22 cellular contexts compared by ENCODE assay signal in the genomic region with DNA sequence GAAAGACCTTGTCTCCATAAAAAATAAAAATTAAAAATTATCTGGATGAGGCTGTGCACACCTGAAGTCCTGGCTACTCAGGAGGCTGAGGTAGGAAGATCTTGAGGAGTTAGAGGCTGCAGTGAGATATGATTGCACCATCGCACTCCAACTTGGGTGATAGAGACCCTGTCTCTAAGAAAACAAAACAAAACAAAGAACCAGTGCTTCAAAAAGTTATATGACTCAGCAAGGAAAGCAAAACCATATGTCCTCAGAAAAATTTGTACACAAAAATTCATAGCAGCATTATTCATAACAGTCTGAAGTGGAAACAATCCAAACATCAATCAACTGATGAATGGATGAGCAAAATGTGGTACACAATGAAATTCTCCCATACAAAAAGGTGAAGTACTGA. TPM values are rescaled to one million over a fixed set of nuclear protein-coding genes. Genes with fewer than 3 reads are reported as not detected.
DNase-seq lines count a peak whose midpoint lies in the region; TF ChIP-seq lines count a peak whose summit lies in the region.
"Had no signal": no experiment of that assay in that cellular context is flagged by ENCODE, and none has a peak within 500 bp of the region (broad histone marks: within the 10 kb centered on the region; RNA-seq: fewer than 3 reads in every experiment).

No MANE protein-coding gene starts in this region.

- H3K9me3 ChIP-seq in osteoblast (ENCODE audit: low read depth, low read length) (no peaks in the 10 kb centered on the region), esophagus squamous epithelium (peaks cover 0 to 4% (median 0%) of the 10 kb centered on the region in 3 donors)

- H3K9me3 Mint-ChIP-seq in immature natural killer cell = peaks cover 0 to 6% (median 0%) of the 10 kb centered on the region in 6 donors
- H3K9me3 Mint-ChIP-seq: stimulated activated memory B cell treated with anti-CD40 and anti-IgM and Interleukin-4, amounts not matched to agents 10 μg/mL and 1 μg/mL and 100 μg/mL, for 72 hours had no signal

- no peak overlapping the region for H3K4me3 Mint-ChIP-seq in immature natural killer cell
- H3K4me3 Mint-ChIP-seq: activated CD8-positive, alpha-beta T cell treated with anti-CD3 and anti-CD28 coated beads for 36 hours; activated naive CD8-positive, alpha-beta T cell; activated T-cell treated with anti-CD3 and anti-CD28 coated beads, Interleukin-2, amount 50 U/mL, for 24 hours; stimulated activated memory B cell treated with anti-CD40 and anti-IgM and Interleukin-4, amounts not matched to agents 10 μg/mL and 1 μg/mL and 100 μg/mL, for 72 hours; T-helper 1 cell treated with Interleukin-12 subunit alpha and Interleukin-12 subunit beta and Interleukin-4 antibody, amounts not matched to agents 30 μg/mL and 1 μg/mL, for 36 hours had no signal

- peaks cover 0 to 3% (median 1%) of the 10 kb centered on the region in 3 donors for H3K27me3 Mint-ChIP-seq in immature natural killer cell (ENCODE audit: low read depth in 3 of 3)
- H3K27me3 Mint-ChIP-seq: activated CD8-positive, alpha-beta T cell treated with anti-CD3 and anti-CD28 coated beads for 36 hours; activated naive CD8-positive, alpha-beta T cell; activated T-cell treated with anti-CD3 and anti-CD28 coated beads, Interleukin-2, amount 50 U/mL, for 24 hours; stimulated activated memory B cell treated with anti-CD40 and anti-IgM and Interleukin-4, amounts not matched to agents 10 μg/mL and 1 μg/mL and 100 μg/mL, for 72 hours had no signal

- peaks cover 17 to 22% of the 10 kb centered on the region in 2 donors for H3K4me1 Mint-ChIP-seq in immature natural killer cell

- H3K4me1 ChIP-seq in ACC112 (ENCODE audit: control insufficient read depth, insufficient read depth, low read length, unreplicated experiment) (peaks cover 35% of the 10 kb centered on the region), osteoblast (ENCODE audit: insufficient read depth, low read length) (peaks cover 22% of the 10 kb centered on the region), esophagus squamous epithelium (no peaks in the 10 kb centered on the region)

- WGBS in esophagus squamous epithelium, 2 donors = 48 to 50% methylated on average over 1 of the region's 1 CpG

- no peak for TF ChIP-seq POLR2A in esophagus squamous epithelium (IDR thresholded peaks at IDR 0.05)

- intact Hi-C loops in esophagus squamous epithelium (cut with DNase I) = no loop called here

- H3K27ac ChIP-seq in ACC112 (ENCODE audit: low read depth, low read length) = peak overlapping the region; percentile 58; the same call in 1 of the 2 replicates
- no peak overlapping the region for H3K27ac ChIP-seq in osteoblast (ENCODE audit: low read depth, low read length)
- H3K27ac ChIP-seq in esophagus squamous epithelium = no peak overlapping the region

- H2AFZ ChIP-seq in ACC112 (ENCODE audit: low read length, unreplicated experiment) = no peak overlapping the region
- H2AFZ ChIP-seq in osteoblast (ENCODE audit: low read length) = no peak overlapping the region

- no peaks in the 10 kb centered on the region for H3K27me3 ChIP-seq in ACC112 (ENCODE audit: insufficient read depth, low read length)
- H3K27me3 ChIP-seq in osteoblast (ENCODE audit: insufficient read depth, low read length) = no peaks in the 10 kb centered on the region
- no peaks in the 10 kb centered on the region for H3K27me3 ChIP-seq in esophagus squamous epithelium

- H3K36me3 Mint-ChIP-seq in immature natural killer cell = peaks cover 0 to 4% (median 0%) of the 10 kb centered on the region in 3 donors
- H3K36me3 Mint-ChIP-seq: stimulated activated memory B cell treated with anti-CD40 and anti-IgM and Interleukin-4, amounts not matched to agents 10 μg/mL and 1 μg/mL and 100 μg/mL, for 72 hours had no signal

- no peak overlapping the region for H3K4me2 ChIP-seq in osteoblast (ENCODE audit: insufficient read depth, low read length)

- H4K20me1 ChIP-seq in osteoblast (ENCODE audit: insufficient read depth, low read length) = no peaks in the 10 kb centered on the region

- H3K4me3 ChIP-seq in ACC112 (ENCODE audit: low read depth, low read length) = no peak overlapping the region
- H3K4me3 ChIP-seq in osteoblast (ENCODE audit: insufficient read depth, low read length) = no peak overlapping the region
- no peak overlapping the region for H3K4me3 ChIP-seq in esophagus squamous epithelium

- H3K79me2 ChIP-seq in ACC112 (ENCODE audit: control insufficient read depth, insufficient read depth, low read length, unreplicated experiment) = no peaks in the 10 kb centered on the region
- no peaks in the 10 kb centered on the region for H3K79me2 ChIP-seq in osteoblast (ENCODE audit: insufficient read depth, low read length)

- peak; percentile 40 for DNase-seq in ELR (ENCODE audit: low read depth)
- peak; percentile 49 for DNase-seq in amniotic epithelial cell (ENCODE audit: low read depth)
- DNase-seq in fibroblast of peridontal ligament (ENCODE audit: extremely low read depth) = peak; percentile 93
- no peak for DNase-seq in osteoblast (ENCODE audit: insufficient read length, low spot score, missing footprints)
- DNase-seq in esophagus squamous epithelium (lab: John Stamatoyannopoulos, UW) = no peak
- DNase-seq in immature natural killer cell = no peak
- DNase-seq in NCI-H1048 (lab: John Stamatoyannopoulos, UW) = no peak
- DNase-seq: activated CD8-positive, alpha-beta T cell treated with anti-CD3 and anti-CD28 coated beads for 36 hours; activated T-cell treated with anti-CD3 and anti-CD28 coated beads, Interleukin-2, amount 50 U/mL, for 24 hours; DND-41; head of caudate nucleus; Karpas-422; left ventricle myocardium superior; NCI-H2171; NCI-H69; nucleus accumbens; SIG-M5; stimulated activated CD4-positive, alpha-beta T cell treated with anti-CD3 and anti-CD28 coated beads, Interleukin-15, amount 100 ng/mL, for 24 hours had no signal

- no peak overlapping the region for H3K27ac Mint-ChIP-seq in immature natural killer cell
- H3K27ac Mint-ChIP-seq: activated CD8-positive, alpha-beta T cell treated with anti-CD3 and anti-CD28 coated beads for 36 hours; activated naive CD8-positive, alpha-beta T cell; activated T-cell treated with anti-CD3 and anti-CD28 coated beads, Interleukin-2, amount 50 U/mL, for 24 hours; stimulated activated memory B cell treated with anti-CD40 and anti-IgM and Interleukin-4, amounts not matched to agents 10 μg/mL and 1 μg/mL and 100 μg/mL, for 72 hours; T-helper 1 cell treated with Interleukin-12 subunit alpha and Interleukin-12 subunit beta and Interleukin-4 antibody, amounts not matched to agents 30 μg/mL and 1 μg/mL, for 36 hours had no signal

- H3K36me3 ChIP-seq in ACC112 (ENCODE audit: insufficient read depth, low read length) (no peaks in the 10 kb centered on the region), osteoblast (ENCODE audit: insufficient read depth, low read length) (no peaks in the 10 kb centered on the region), esophagus squamous epithelium (no peaks in the 10 kb centered on the region)

- TF ChIP-seq CTCF in osteoblast (IDR thresholded peaks at IDR 0.05; ENCODE audit: extremely low read depth, low read depth, low read length) (no peak), esophagus squamous epithelium (IDR thresholded peaks at IDR 0.05) (no peak)

RNA-seq across cellular contexts. Expression of gene SLFN5, which starts 48.9 kb away (rescaled TPM):
- 184 and 211 TPM in 2 replicates for total RNA-seq in osteoblast
- 10 to 100 TPM in 2 of 4 donors, 1 to 10 TPM in 2; 7.3 to 20.4 (median 14.0) TPM for total RNA-seq in esophagus squamous epithelium
- 100 to 1,000 TPM in 1 of 3 donors, 10 to 100 TPM in 2; 38.5 to 156 (median 84.2) TPM for polyA plus RNA-seq in immature natural killer cell

Comparison
In these comparisons a context has a peak if more than half of its experiments do, and no peak if none do; other contexts are left out.
1. DNase-seq: peak in ELR (single experiment), amniotic epithelial cell (single experiment) and fibroblast of peridontal ligament (single experiment); none in osteoblast (single experiment), esophagus squamous epithelium (single experiment), immature natural killer cell (0 of 3) and NCI-H1048 (single experiment).